10 cellular contexts compared by ENCODE assay signal in the genomic region with DNA sequence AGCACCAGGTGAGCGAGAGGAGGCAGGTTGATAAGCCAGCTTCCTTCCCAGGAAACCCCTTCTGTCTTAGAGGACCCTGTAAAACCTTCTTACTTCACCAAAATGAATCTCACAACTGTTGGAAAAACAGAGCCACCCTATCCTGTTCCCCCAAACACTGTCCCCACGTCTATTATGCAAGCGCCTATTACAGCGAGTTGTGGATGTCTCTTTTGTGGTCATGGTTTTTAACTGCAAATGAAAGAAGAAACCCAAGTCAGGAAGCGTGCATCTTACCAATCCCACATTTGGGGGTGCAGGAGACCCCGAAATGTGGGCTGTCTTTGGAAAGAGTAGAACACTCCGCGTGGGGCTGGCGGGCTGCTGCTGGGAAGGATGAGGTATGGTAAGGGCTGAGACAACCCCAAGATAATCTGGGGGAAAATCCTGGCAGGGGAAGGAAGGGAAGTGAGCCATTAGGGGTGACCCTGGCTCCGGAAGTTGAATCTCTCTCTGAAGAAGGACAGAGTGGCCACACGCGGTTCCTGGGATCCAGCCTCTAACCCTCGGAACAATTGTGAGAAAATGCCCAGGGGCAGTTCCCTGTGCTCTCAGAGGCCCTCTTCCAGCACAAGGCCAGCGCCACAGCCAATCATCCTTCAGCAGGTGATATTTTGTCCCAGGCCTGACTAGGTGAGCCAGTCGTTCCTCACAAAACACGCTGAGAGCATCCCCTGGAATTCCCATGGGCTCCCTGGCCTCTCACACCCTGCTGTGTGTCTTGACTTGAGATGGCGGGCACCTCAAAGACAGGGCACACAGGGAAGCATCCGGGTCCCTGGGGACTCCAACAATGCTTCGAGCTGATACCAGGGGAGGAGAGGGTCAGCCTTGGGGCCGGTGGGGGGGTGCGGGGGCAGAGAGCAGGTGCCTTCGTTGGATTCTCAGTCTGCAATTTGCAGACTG.
DNase-seq lines count a peak whose midpoint lies in the region; ATAC-seq, FAIRE-seq and TF ChIP-seq lines count a peak whose summit lies in the region.
"Had no signal": no experiment of that assay in that cellular context is flagged by ENCODE, and none has a peak within 500 bp of the region (broad histone marks: within the 10 kb centered on the region; RNA-seq: fewer than 3 reads in every experiment).

No MANE protein-coding gene starts in this region.

- H3K18ac ChIP-seq in IMR-90 (ENCODE audit: low read depth, low read length) = no peak overlapping the region

- TF ChIP-seq RAD21 in IMR-90 (IDR thresholded peaks at IDR 0.05; ENCODE audit: low read length) = no peak

- H3K27ac Mint-ChIP-seq in CD4-positive, alpha-beta memory T cell = no peak overlapping the region
- H3K27ac Mint-ChIP-seq in activated naive CD4-positive, alpha-beta T cell treated with anti-CD3 and anti-CD28 coated beads, Interleukin-2, amount 50 U/mL, for 72 hours = no peak overlapping the region

- H2BK5ac ChIP-seq in IMR-90 (ENCODE audit: low read depth, low read length, poor library complexity, severe bottlenecking) = no peak overlapping the region

- ATAC-seq in IMR-90 (ENCODE audit: low read depth) = no peak
- no peak for ATAC-seq in foreskin keratinocyte
- no peak for ATAC-seq in HG02763 (IDR thresholded peaks at IDR 0.05; ENCODE audit: unreplicated experiment)
- ATAC-seq in activated naive CD4-positive, alpha-beta T cell treated with anti-CD3 and anti-CD28 coated beads, Interleukin-2, amount 50 U/mL, for 72 hours = no peak

- H3K23ac ChIP-seq in IMR-90 (ENCODE audit: low read depth, low read length) = no peak overlapping the region

- H3K4me3 ChIP-seq in BLaER1 = no peak overlapping the region
- H3K4me3 ChIP-seq in IMR-90 (ENCODE audit: insufficient read depth, low read depth, low read length) = no peak overlapping the region
- no peak overlapping the region for H3K4me3 ChIP-seq in bronchial epithelial cell (ENCODE audit: low read depth, low read length)
- no peak overlapping the region for H3K4me3 ChIP-seq in CD4-positive, alpha-beta memory T cell (ENCODE audit: low read length in 2 of 2)
- H3K4me3 ChIP-seq: SK-N-MC had no signal

- peaks cover 16% of the 10 kb centered on the region for H3K9me3 ChIP-seq in BLaER1
- peaks cover 5% of the 10 kb centered on the region; the same call in 1 of the 2 replicates for H3K9me3 ChIP-seq in IMR-90 (ENCODE audit: control insufficient read depth, insufficient read depth, low read length)
- H3K9me3 ChIP-seq in CD4-positive, alpha-beta memory T cell (ENCODE audit: control insufficient read depth in 1 of 2, low read length in 2 of 2) = no peaks in the 10 kb centered on the region

- no peak overlapping the region for H2AK5ac ChIP-seq in IMR-90 (ENCODE audit: low read depth, low read length)

- no peaks in the 10 kb centered on the region for H3K27me3 Mint-ChIP-seq in CD4-positive, alpha-beta memory T cell

- no peaks in the 10 kb centered on the region for H3K79me1 ChIP-seq in IMR-90 (ENCODE audit: low read depth in 1 of 2, low read length in 2 of 2)

- H2BK120ac ChIP-seq in IMR-90 (ENCODE audit: low read depth, low read length) = no peak overlapping the region

- H3K4me2 ChIP-seq in BLaER1 (peak overlapping the region; percentile 6), IMR-90 (ENCODE audit: low read depth, low read length) (no peak overlapping the region)

- no peaks in the 10 kb centered on the region for H3K36me3 Mint-ChIP-seq in CD4-positive, alpha-beta memory T cell
- peaks cover 6 to 7% of the 10 kb centered on the region in 2 donors for H3K36me3 Mint-ChIP-seq in activated naive CD4-positive, alpha-beta T cell treated with anti-CD3 and anti-CD28 coated beads, Interleukin-2, amount 50 U/mL, for 72 hours

- no peak overlapping the region for H3K4ac ChIP-seq in IMR-90 (ENCODE audit: low read depth, low read length)

- TF ChIP-seq CTCF in IMR-90 (conservative IDR thresholded peaks at IDR 0.05; ENCODE audit: low read depth, low read length) (no peak), bronchial epithelial cell (IDR thresholded peaks at IDR 0.05; ENCODE audit: insufficient read depth, low read length, severe bottlenecking) (no peak), foreskin keratinocyte (conservative IDR thresholded peaks at IDR 0.05) (no peak)

- no peaks in the 10 kb centered on the region for H3K36me3 ChIP-seq in BLaER1
- H3K36me3 ChIP-seq in IMR-90 (ENCODE audit: control insufficient read depth, insufficient read depth, low read length) = no peaks in the 10 kb centered on the region
- H3K36me3 ChIP-seq in bronchial epithelial cell (ENCODE audit: control insufficient read depth, insufficient read depth, low read length) = no peaks in the 10 kb centered on the region
- no peaks in the 10 kb centered on the region for H3K36me3 ChIP-seq in CD4-positive, alpha-beta memory T cell (ENCODE audit: insufficient read depth, low read length)

- H4K5ac ChIP-seq in IMR-90 (ENCODE audit: low read depth, low read length) = no peak overlapping the region

- no peak overlapping the region for H3K4me3 Mint-ChIP-seq in CD4-positive, alpha-beta memory T cell

- no peak overlapping the region for H2BK20ac ChIP-seq in IMR-90 (ENCODE audit: low read depth, low read length)

- H2AFZ ChIP-seq in IMR-90 (replicated peaks; ENCODE audit: low read length, poor library complexity) = peak overlapping the region; percentile 17

- intact Hi-C loops in IMR-90 (cut with micrococcal nuclease) = no loop called here
- intact Hi-C loops in CD4-positive, alpha-beta memory T cell (cut with micrococcal nuclease) = no loop called here

- FAIRE-seq in bronchial epithelial cell (lab: Jason Lieb, UNC) = peak; percentile 28

- CTCF ChIA-PET in IMR-90 (lab: Yijun Ruan, JAX) = no interaction called here
- CTCF ChIA-PET in CD4-positive, alpha-beta memory T cell (lab: Charles Lee; ENCODE audit: partially characterized antibody) = interaction anchor here (1.6 kb wide), 1 partner anchor 10 kb away, joined by 4 read pairs; no protein-coding TSS in a partner anchor

- H3K4me1 ChIP-seq in BLaER1 = peaks cover 41% of the 10 kb centered on the region
- H3K4me1 ChIP-seq in IMR-90 (ENCODE audit: control insufficient read depth, insufficient read depth, low read length) = no peaks in the 10 kb centered on the region
- no peaks in the 10 kb centered on the region for H3K4me1 ChIP-seq in foreskin keratinocyte
- H3K4me1 ChIP-seq in CD4-positive, alpha-beta memory T cell (ENCODE audit: insufficient read depth, low read length) = peaks cover 9% of the 10 kb centered on the region

- peaks cover 0 to 3% (median 0%) of the 10 kb centered on the region in 4 donors for H3K4me1 Mint-ChIP-seq in CD4-positive, alpha-beta memory T cell

- no peak overlapping the region for H4K91ac ChIP-seq in IMR-90 (ENCODE audit: insufficient read depth, low read depth, low read length)

- H4K8ac ChIP-seq in IMR-90 (ENCODE audit: low read depth in 2 of 2, low read length in 2 of 2) = no peak overlapping the region

- H4K20me1 ChIP-seq in BLaER1 (no peaks in the 10 kb centered on the region), IMR-90 (ENCODE audit: insufficient read depth, low read length) (no peaks in the 10 kb centered on the region; the same call in 1 of the 2 replicates)

- H3K9ac ChIP-seq in BLaER1 (no peak overlapping the region), IMR-90 (ENCODE audit: low read depth, low read length) (no peak overlapping the region)

- H3K14ac ChIP-seq in IMR-90 (replicated peaks; ENCODE audit: low read depth, low read length) = no peak overlapping the region

- POLR2A ChIA-PET in IMR-90 (lab: Charles Lee; ENCODE audit: unreplicated experiment) = no interaction called here
- POLR2A ChIA-PET in CD4-positive, alpha-beta memory T cell (lab: Charles Lee; ENCODE audit: partially characterized antibody) = interaction anchor here (1.9 kb wide), 1 partner anchor 167 kb away, joined by 5 read pairs; no protein-coding TSS in a partner anchor

- peaks cover 0 to 5% (median 0%) of the 10 kb centered on the region in 8 donors for H3K9me3 Mint-ChIP-seq in CD4-positive, alpha-beta memory T cell
- peaks cover 3 to 6% of the 10 kb centered on the region in 2 donors for H3K9me3 Mint-ChIP-seq in activated naive CD4-positive, alpha-beta T cell treated with anti-CD3 and anti-CD28 coated beads, Interleukin-2, amount 50 U/mL, for 72 hours

- H3K27me3 ChIP-seq in BLaER1 = peaks cover 27% of the 10 kb centered on the region
- H3K27me3 ChIP-seq in IMR-90 (ENCODE audit: control insufficient read depth, insufficient read depth, low read length) = peaks cover 43% of the 10 kb centered on the region
- H3K27me3 ChIP-seq in bronchial epithelial cell (ENCODE audit: control insufficient read depth, insufficient read depth, low read length) = peaks cover 14% of the 10 kb centered on the region
- H3K27me3 ChIP-seq in foreskin keratinocyte = peaks cover 67% of the 10 kb centered on the region
- H3K27me3 ChIP-seq in CD4-positive, alpha-beta memory T cell (ENCODE audit: insufficient read depth, low read length) = peaks cover 31% of the 10 kb centered on the region

- H2AK9ac ChIP-seq in IMR-90 (replicated peaks; ENCODE audit: low read depth, low read length, poor library complexity) = no peak overlapping the region

- no peak for TF ChIP-seq POLR2A in IMR-90 (IDR thresholded peaks at IDR 0.05; ENCODE audit: low read depth, low read length)

- dilution Hi-C loops in IMR-90 (cut with HindIII; ENCODE audit: low sequenced_read_pairs, unreplicated experiment) = no loop called here

- WGBS in IMR-90 (ENCODE audit: extremely low coverage in 2 of 2, insufficient read length in 1 of 2), 2 experiments = 71% methylated on average over 18 of the region's 22 CpGs; no CpG with 5 or more reads in 1 of the 2 experiments

- H3K56ac ChIP-seq in IMR-90 (ENCODE audit: extremely low read depth, insufficient read depth, low read length) = no peak overlapping the region

- H2BK15ac ChIP-seq in IMR-90 (ENCODE audit: low read depth, low read length) = no peak overlapping the region

- DNase-seq in IMR-90 (no peak), bronchial epithelial cell (ENCODE audit: low read depth) (no peak), medulla oblongata (ENCODE audit: extremely low spot score) (peak; percentile 47), foreskin keratinocyte (no peak)
- DNase-seq in CD4-positive, alpha-beta memory T cell = no peak
- DNase-seq in activated naive CD4-positive, alpha-beta T cell treated with anti-CD3 and anti-CD28 coated beads, Interleukin-2, amount 50 U/mL, for 72 hours (ENCODE audit: low spot score in 2 of 2) = no peak
- DNase-seq: central memory CD4-positive, alpha-beta T cell had no signal

- H3K9me1 ChIP-seq in IMR-90 (ENCODE audit: insufficient read depth, low read length) = no peaks in the 10 kb centered on the region

- peak overlapping the region; percentile 0; the same call in 1 of the 2 replicates for H3K27ac ChIP-seq in BLaER1
- H3K27ac ChIP-seq in IMR-90 (ENCODE audit: insufficient read depth, low read length) = no peak overlapping the region
- no peak overlapping the region for H3K27ac ChIP-seq in foreskin keratinocyte
- H3K27ac ChIP-seq in CD4-positive, alpha-beta memory T cell (ENCODE audit: low read depth, low read length) = no peak overlapping the region
- H3K27ac ChIP-seq: SK-N-MC had no signal

- in situ Hi-C loops in IMR-90 (cut with MboI; ENCODE audit: low sequenced_read_pairs) = no loop called here

- BruUV-seq in IMR-90 (replicated peaks; lab: Mats Ljungman, UMichigan) = no TSS peak

TF ChIP-seq in IMR-90, 13 proteins besides CTCF, POLR2A, EP300 and RAD21 (continues in another document):
- TF ChIP-seq CEBPB (IDR thresholded peaks at IDR 0.05; ENCODE audit: low read depth, low read length) = no peak
